ENCODE assay signal across 21 cellular contexts in the genomic region with DNA sequence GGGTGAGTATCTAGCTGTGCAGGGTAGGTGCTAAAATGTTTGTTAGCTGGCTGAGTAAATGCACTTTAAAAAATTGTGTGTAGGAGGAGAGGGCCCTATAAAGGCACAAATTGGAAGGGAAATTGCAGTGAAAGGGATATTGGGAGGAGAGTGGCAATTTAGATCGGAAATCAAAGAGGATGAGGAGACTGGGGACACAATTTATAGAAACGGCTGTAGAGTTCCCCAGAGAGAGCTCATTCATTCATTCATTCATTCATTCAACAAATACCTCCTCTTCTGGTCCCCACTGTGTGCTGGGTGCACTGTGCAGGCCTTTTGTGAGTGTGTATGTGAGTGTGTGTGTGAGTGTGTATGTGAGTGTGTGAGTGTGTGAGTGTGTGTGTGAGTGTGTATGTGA. TPM values are rescaled to one million over a fixed set of nuclear protein-coding genes. Genes with fewer than 3 reads are reported as not detected.
DNase-seq lines count a peak whose midpoint lies in the region; ATAC-seq, FAIRE-seq and TF ChIP-seq lines count a peak whose summit lies in the region.
"Had no signal": no experiment of that assay in that cellular context is flagged by ENCODE, and none has a peak within 500 bp of the region (broad histone marks: within the 10 kb centered on the region; RNA-seq: fewer than 3 reads in every experiment).

No MANE protein-coding gene starts in this region.

- no peak for TF ChIP-seq EP300 in GM12878 (IDR thresholded peaks at IDR 0.05; ENCODE audit: borderline replicate concordance in 1 of 2, control insufficient read depth in 1 of 2, low read depth in 2 of 2, low read length in 2 of 2)

- no peaks in the 10 kb centered on the region for H3K9me3 ChIP-seq in GM12878 (replicated peaks; ENCODE audit: control insufficient read depth, insufficient read depth, low read length)
- H3K9me3 ChIP-seq in naive thymus-derived CD4-positive, alpha-beta T cell (ENCODE audit: control insufficient read depth in 2 of 3, low read length in 3 of 3), result no peaks in the 10 kb centered on the region

- H3K9ac ChIP-seq in GM12878 (ENCODE audit: control insufficient read depth, insufficient read depth, low read length), result no peak overlapping the region

- H3K4me3 ChIP-seq in GM12878 (no peak overlapping the region), brain microvascular endothelial cell (ENCODE audit: low read depth, low read length) (no peak overlapping the region)
- no peak overlapping the region for H3K4me3 ChIP-seq in naive thymus-derived CD4-positive, alpha-beta T cell (ENCODE audit: low read length)

- no peak overlapping the region for H3K4me2 ChIP-seq in GM12878 (ENCODE audit: control insufficient read depth, insufficient read depth)

- SMC1A ChIA-PET in GM12878 (lab: Charles Lee; ENCODE audit: uncharacterized antibody, unreplicated experiment), result interaction anchor here (1.5 kb wide), 2 partner anchors 16 to 159 kb away, joined by 4 to 5 read pairs; no protein-coding TSS in a partner anchor

- POLR2A ChIA-PET in GM12878 (lab: Charles Lee), result no interaction called here
- POLR2A ChIA-PET in naive thymus-derived CD4-positive, alpha-beta T cell (lab: Charles Lee), result interaction anchor here (1.0 to 4.5 kb wide), 2 partner anchors 32 to 39 kb away, joined by 4 to 36 read pairs; partner anchors contain the start of gene SKIC8

- ATAC-seq in GM12878 (no peak), GM21576 (IDR thresholded peaks at IDR 0.05; ENCODE audit: unreplicated experiment) (no peak)
- ATAC-seq in naive thymus-derived CD4-positive, alpha-beta T cell, result no peak

- in situ Hi-C loops in GM12878 (cut with MboI), result no loop called here
- in situ Hi-C loops in brain microvascular endothelial cell (cut with HindIII; ENCODE audit: low pct_ligation_motif_present, low sequenced_read_pairs), result no loop called here

- intact Hi-C loops in Calu3 (cut with micrococcal nuclease; ENCODE audit: unreplicated experiment) (no loop called here), GM12878 (cut with micrococcal nuclease; ENCODE audit: unreplicated experiment) (no loop called here)
- intact Hi-C loops in naive thymus-derived CD4-positive, alpha-beta T cell (cut with micrococcal nuclease), result no loop called here

- no TSS peak for BruUV-seq in Calu3 (replicated peaks; lab: Mats Ljungman, UMichigan)
- no TSS peak for BruUV-seq in GM12878 (replicated peaks; lab: Mats Ljungman, UMichigan)

- H3K36me3 ChIP-seq in GM12878 (ENCODE audit: control insufficient read depth in 2 of 2, insufficient read depth in 2 of 2, low read length in 1 of 2) (no peaks in the 10 kb centered on the region), brain microvascular endothelial cell (replicated peaks) (no peaks in the 10 kb centered on the region)
- peaks cover 0 to 20% (median 0%) of the 10 kb centered on the region in 3 experiments for H3K36me3 ChIP-seq in naive thymus-derived CD4-positive, alpha-beta T cell (ENCODE audit: control insufficient read depth in 2 of 3, insufficient read depth in 3 of 3, low read length in 3 of 3)

- no peaks in the 10 kb centered on the region for H3K9me3 Mint-ChIP-seq in activated T-cell treated with anti-CD3 and anti-CD28 coated beads, Interleukin-2, amount 50 U/mL, for 24 hours
- no peaks in the 10 kb centered on the region for H3K9me3 Mint-ChIP-seq in Calu3 (ENCODE audit: low read depth, unreplicated experiment)
- no peaks in the 10 kb centered on the region for H3K9me3 Mint-ChIP-seq in naive thymus-derived CD4-positive, alpha-beta T cell
- H3K9me3 Mint-ChIP-seq: CD8-positive, alpha-beta memory T cell had no signal

- H3K79me2 ChIP-seq in GM12878 (ENCODE audit: control insufficient read depth, insufficient read depth, low read length), result no peaks in the 10 kb centered on the region

- WGBS in GM12878 (ENCODE audit: insufficient coverage, insufficient replicate concordance, low lambda C conversion rate, missing lambda C conversion rate), result 46% methylated on average over 2 of the region's 2 CpGs

- no peaks in the 10 kb centered on the region for H3K4me1 ChIP-seq in GM12878 (ENCODE audit: control insufficient read depth, insufficient read depth, low read length)
- peaks cover 13 to 18% of the 10 kb centered on the region in 2 donors for H3K4me1 ChIP-seq in naive thymus-derived CD4-positive, alpha-beta T cell (ENCODE audit: control insufficient read depth in 2 of 2, insufficient read depth in 2 of 2, low read length in 2 of 2)

- peak overlapping the region; percentile 84 for H3K4me3 Mint-ChIP-seq in activated T-cell treated with anti-CD3 and anti-CD28 coated beads, Interleukin-2, amount 50 U/mL, for 24 hours
- no peak overlapping the region for H3K4me3 Mint-ChIP-seq in Calu3 (ENCODE audit: low read depth, unreplicated experiment)
- H3K4me3 Mint-ChIP-seq in naive thymus-derived CD4-positive, alpha-beta T cell, result peak overlapping the region in 7 of 10 donors; percentile 1 to 87 (median 34)

- FAIRE-seq in GM12878 (lab: Jason Lieb, UNC), result no peak
- FAIRE-seq in H54 (lab: Jason Lieb, UNC), result no peak
- FAIRE-seq: HTR-8/SVneo had no signal

- peaks cover 52% of the 10 kb centered on the region for H3K36me3 Mint-ChIP-seq in activated T-cell treated with anti-CD3 and anti-CD28 coated beads, Interleukin-2, amount 50 U/mL, for 24 hours (ENCODE audit: low read depth)
- peaks cover 34% of the 10 kb centered on the region for H3K36me3 Mint-ChIP-seq in Calu3 (ENCODE audit: insufficient read depth, unreplicated experiment)
- H3K36me3 Mint-ChIP-seq in naive thymus-derived CD4-positive, alpha-beta T cell, result peaks cover 0 to 14% (median 2%) of the 10 kb centered on the region in 5 donors

- no peak overlapping the region for H3K27ac ChIP-seq in GM12878 (ENCODE audit: control insufficient read depth, insufficient read depth)
- H3K27ac ChIP-seq in naive thymus-derived CD4-positive, alpha-beta T cell (ENCODE audit: low read depth, low read length), result no peak overlapping the region
- no peak overlapping the region for H3K27ac ChIP-seq in brain microvascular endothelial cell

- CTCF ChIA-PET in Calu3 (lab: Charles Lee) (no interaction called here), GM12878 (lab: Yijun Ruan, JAX) (interaction anchor here (0.8 to 1.7 kb wide), 3 partner anchors 15 to 308 kb away, joined by 3 to 7 read pairs (median 3); no protein-coding TSS in a partner anchor)
- CTCF ChIA-PET in naive thymus-derived CD4-positive, alpha-beta T cell (lab: Charles Lee), result no interaction called here

- RAD21 ChIA-PET in GM12878 (lab: Charles Lee; ENCODE audit: unreplicated experiment), result no interaction called here

- no peaks in the 10 kb centered on the region for H3K27me3 Mint-ChIP-seq in activated T-cell treated with anti-CD3 and anti-CD28 coated beads, Interleukin-2, amount 50 U/mL, for 24 hours
- H3K27me3 Mint-ChIP-seq in Calu3 (ENCODE audit: unreplicated experiment), result no peaks in the 10 kb centered on the region
- H3K27me3 Mint-ChIP-seq in naive thymus-derived CD4-positive, alpha-beta T cell, result no peaks in the 10 kb centered on the region
- H3K27me3 Mint-ChIP-seq: CD8-positive, alpha-beta memory T cell had no signal

- TF ChIP-seq RAD21 in GM12878 (IDR thresholded peaks at IDR 0.05; ENCODE audit: insufficient read depth, low read depth, low read length), result no peak

- TF ChIP-seq CTCF in Calu3 (IDR thresholded peaks at IDR 0.05; ENCODE audit: unreplicated experiment), result no peak
- no peak for TF ChIP-seq CTCF in GM12878 (IDR thresholded peaks at IDR 0.05 in 2 of 3, conservative IDR thresholded peaks at IDR 0.05 in 1 of 3; ENCODE audit: control insufficient read depth in 2 of 3, extremely low read depth in 1 of 3, insufficient read depth in 1 of 3, low read depth in 3 of 3, low read length in 3 of 3)
- no peak for TF ChIP-seq CTCF in brain microvascular endothelial cell (IDR thresholded peaks at IDR 0.05; ENCODE audit: low read depth, low read length, missing control alignments)

- TF ChIP-seq POLR2A in GM12878 (IDR thresholded peaks at IDR 0.05; ENCODE audit: low read depth, low read length) (no peak), H54 (IDR thresholded peaks at IDR 0.05; ENCODE audit: low read depth, low read length) (no peak)

- H3K27me3 ChIP-seq in GM12878 (replicated peaks in 1 of 2; ENCODE audit: control insufficient read depth in 2 of 2, insufficient read depth in 2 of 2, low read length in 1 of 2), result no peaks in the 10 kb centered on the region
- no peaks in the 10 kb centered on the region for H3K27me3 ChIP-seq in naive thymus-derived CD4-positive, alpha-beta T cell (ENCODE audit: control insufficient read depth in 2 of 2, insufficient read depth in 2 of 2, low read length in 2 of 2)
- no peaks in the 10 kb centered on the region for H3K27me3 ChIP-seq in brain microvascular endothelial cell (replicated peaks)

- peak overlapping the region; percentile 39 for H3K27ac Mint-ChIP-seq in activated T-cell treated with anti-CD3 and anti-CD28 coated beads, Interleukin-2, amount 50 U/mL, for 24 hours
- H3K27ac Mint-ChIP-seq in Calu3 (ENCODE audit: unreplicated experiment), result peak overlapping the region; percentile 10
- peak overlapping the region in 7 of 9 donors; percentile 7 to 94 (median 90) for H3K27ac Mint-ChIP-seq in naive thymus-derived CD4-positive, alpha-beta T cell

- DNase-seq in activated T-cell treated with anti-CD3 and anti-CD28 coated beads, Interleukin-2, amount 50 U/mL, for 24 hours, result no peak
- DNase-seq in activated T-cell treated with anti-CD3 and anti-CD28 coated beads, Interleukin-2, amount 50 U/mL, for 48 hours, result no peak
- no peak for DNase-seq in Calu3
- no peak for DNase-seq in GM12878 (ENCODE audit: low read depth, low spot score)
- no peak for DNase-seq in naive thymus-derived CD4-positive, alpha-beta T cell
- DNase-seq in brain microvascular endothelial cell, result no peak
- no peak for DNase-seq in H54 (ENCODE audit: insufficient read length, low spot score)
- DNase-seq: CD8-positive, alpha-beta memory T cell; DMS79; effector CD8-positive, alpha-beta T cell; NCI-H1105 treated with DMSO at 0.1 percent for 48 hours; NCI-H524; SHP77; stimulated activated naive CD4-positive, alpha-beta T cell treated with Interleukin-2 at 50 U/mL for 16 hours; T-helper 1 cell had no signal

- no peaks in the 10 kb centered on the region for H4K20me1 ChIP-seq in GM12878 (ENCODE audit: control insufficient read depth, insufficient read depth)

- H2AFZ ChIP-seq in GM12878 (ENCODE audit: control insufficient read depth, low read depth, low read length), result no peak overlapping the region

- H3K4me1 Mint-ChIP-seq in activated T-cell treated with anti-CD3 and anti-CD28 coated beads, Interleukin-2, amount 50 U/mL, for 24 hours (ENCODE audit: low read depth), result peaks cover 45% of the 10 kb centered on the region
- peaks cover 19% of the 10 kb centered on the region for H3K4me1 Mint-ChIP-seq in Calu3 (ENCODE audit: low read depth, unreplicated experiment)
- peaks cover 25 to 51% (median 41%) of the 10 kb centered on the region in 7 donors for H3K4me1 Mint-ChIP-seq in naive thymus-derived CD4-positive, alpha-beta T cell

RNA-seq across cellular contexts. Expression of gene DNAJA4, which starts 2.4 kb away (rescaled TPM):
- total RNA-seq in Calu3 (2022) (52.1 and 53.6 TPM in 2 replicates), GM12878 (2014; rRNA removed) (4.6 and 4.7 TPM in 2 replicates), GM12878 (2014; rRNA removed; fragmentation: Illumina TruSeq; extraction: Trizol) (3.7 TPM in 2 replicates), GM12878 (2021) (5.9 and 6.4 TPM in 2 replicates)
- total RNA-seq in GM12878 (2013; cell fraction: nucleolus; rRNA removed), result 9.0 and 11.7 TPM in 2 replicates
- 3.6 TPM for polyA plus RNA-seq in GM12878 (2011; ENCODE audit: low read depth)
- polyA plus RNA-seq in GM12878 (2011; rRNA removed) (0.01 and 0.07 TPM in 2 replicates), GM12878 (2014; fragmentation: Illumina TruSeq; extraction: Trizol) (7.2 and 8.5 TPM in 2 replicates), GM12878 (2014; fragmentation: Nextera tagmentation; extraction: Ambion mirVana) (1 to 10 TPM; 1.2 to 2.2 TPM), GM12878 (2014; rRNA removed) (9.8 and 10.4 TPM in 2 replicates), GM12878 (2016; fragmentation: Nextera tagmentation; extraction: Ambion mirVana) (1 to 10 TPM; 3.7 to 4.4 TPM)
- polyA plus RNA-seq in GM12878 (2011; cell fraction: cytosol; rRNA removed), result not detected in 2 replicates
- not detected in 2 replicates for polyA plus RNA-seq in GM12878 (2011; cell fraction: nucleus; rRNA removed)
- 3.4 and 3.9 TPM in 2 replicates for polyA plus RNA-seq in GM12878 (2012)
- polyA minus RNA-seq in GM12878 (2011; rRNA and poly(A)+ RNA removed), result not detected in 2 replicates
- 3.6 and 4.4 TPM in 2 replicates for polyA minus RNA-seq in GM12878 (2011; cell fraction: cytosol; rRNA and poly(A)+ RNA removed)
- polyA minus RNA-seq in GM12878 (2011; cell fraction: nucleus; rRNA and poly(A)+ RNA removed), result 0.12 and 0.77 TPM in 2 replicates
- total RNA-seq in naive thymus-derived CD4-positive, alpha-beta T cell, result 10 to 100 TPM; 28.3 to 44.7 (median 38.1) TPM
- 10 to 100 TPM in 1 of 2 donors, 1 to 10 TPM in 1; 9.9 to 18.1 TPM for polyA plus RNA-seq in naive thymus-derived CD4-positive, alpha-beta T cell
- total RNA-seq: LHCN-M2 had no signal

RNA-seq across cellular contexts. Expression of gene ACSBG1, which starts 32.4 kb away (rescaled TPM):
- total RNA-seq in Calu3 (2022) (0.45 and 0.49 TPM in 2 replicates), GM12878 (2014; rRNA removed) (0.45 and 0.54 TPM in 2 replicates), GM12878 (2014; rRNA removed; fragmentation: Illumina TruSeq; extraction: Trizol) (0.32 and 0.36 TPM in 2 replicates), GM12878 (2021) (0.49 and 1.1 TPM in 2 replicates)
- total RNA-seq in GM12878 (2013; cell fraction: nucleolus; rRNA removed), result 0.98 and 1.3 TPM in 2 replicates
- polyA plus RNA-seq in GM12878 (2011; ENCODE audit: low read depth), result 0.13 TPM
- polyA plus RNA-seq in GM12878 (2011; rRNA removed) (0.45 and 0.60 TPM in 2 replicates), GM12878 (2014; fragmentation: Illumina TruSeq; extraction: Trizol) (0.75 and 2.5 TPM in 2 replicates), GM12878 (2014; fragmentation: Nextera tagmentation; extraction: Ambion mirVana) (under 1 TPM; 0.11 to 0.19 TPM), GM12878 (2014; rRNA removed) (0.33 and 0.88 TPM in 2 replicates), GM12878 (2016; fragmentation: Nextera tagmentation; extraction: Ambion mirVana) (under 1 TPM; 0.39 to 0.71 TPM)
- polyA plus RNA-seq in GM12878 (2011; cell fraction: cytosol; rRNA removed), result 1.2 and 1.3 TPM in 2 replicates
- 2.6 and 3.2 TPM in 2 replicates for polyA plus RNA-seq in GM12878 (2011; cell fraction: nucleus; rRNA removed)
- polyA plus RNA-seq in GM12878 (2012), result 0.20 and 0.27 TPM in 2 replicates
- polyA minus RNA-seq in GM12878 (2011; rRNA and poly(A)+ RNA removed), result 0.44 and 1.9 TPM in 2 replicates
- 0.52 and 1.6 TPM in 2 replicates for polyA minus RNA-seq in GM12878 (2011; cell fraction: cytosol; rRNA and poly(A)+ RNA removed)
- 0.96 and 1.1 TPM in 2 replicates for polyA minus RNA-seq in GM12878 (2011; cell fraction: nucleus; rRNA and poly(A)+ RNA removed)
- under 1 TPM in 1 of 5 experiments, not detected in 4; 0.39 TPM for total RNA-seq in naive thymus-derived CD4-positive, alpha-beta T cell
- under 1 TPM in 1 of 2 donors, not detected in 1; 0.06 TPM for polyA plus RNA-seq in naive thymus-derived CD4-positive, alpha-beta T cell
- total RNA-seq: CD8-positive, alpha-beta memory T cell; fibroblast of lung; lung microvascular endothelial cell had no signal
- polyA plus RNA-seq: AG04450, fibroblast of lung had no signal

RNA-seq across cellular contexts. Expression of gene SKIC8, which starts 32.6 kb away (rescaled TPM):
- total RNA-seq in Calu3 (2022), result 67.8 and 72.8 TPM in 2 replicates
- total RNA-seq in GM12878 (2013; cell fraction: nucleolus; rRNA removed), result 80.5 and 85.3 TPM in 2 replicates
- total RNA-seq in GM12878 (2014; rRNA removed), result 106 and 118 TPM in 2 replicates
- total RNA-seq in GM12878 (2014; rRNA removed; fragmentation: Illumina TruSeq; extraction: Trizol), result 117 and 122 TPM in 2 replicates
- 57.0 and 60.0 TPM in 2 replicates for total RNA-seq in GM12878 (2021)
- 77.8 TPM for polyA plus RNA-seq in GM12878 (2011; ENCODE audit: low read depth)
- polyA plus RNA-seq in GM12878 (2011; rRNA removed), result 135 and 155 TPM in 2 replicates
- polyA plus RNA-seq in GM12878 (2011; cell fraction: cytosol; rRNA removed), result 107 and 110 TPM in 2 replicates
- polyA plus RNA-seq in GM12878 (2011; cell fraction: nucleus; rRNA removed), result 89.2 and 90.1 TPM in 2 replicates
- polyA plus RNA-seq in GM12878 (2012), result 43.7 and 44.2 TPM in 2 replicates
- polyA plus RNA-seq in GM12878 (2014; fragmentation: Illumina TruSeq; extraction: Trizol), result 95.7 and 120 TPM in 2 replicates
- polyA plus RNA-seq in GM12878 (2014; fragmentation: Nextera tagmentation; extraction: Ambion mirVana), result 100 to 1,000 TPM; 214 to 288 TPM
- 91.1 and 97.2 TPM in 2 replicates for polyA plus RNA-seq in GM12878 (2014; rRNA removed)
- polyA plus RNA-seq in GM12878 (2016; fragmentation: Nextera tagmentation; extraction: Ambion mirVana), result 100 to 1,000 TPM; 174 to 189 TPM
- 82.2 and 87.5 TPM in 2 replicates for polyA minus RNA-seq in GM12878 (2011; rRNA and poly(A)+ RNA removed)
- 21.5 and 29.4 TPM in 2 replicates for polyA minus RNA-seq in GM12878 (2011; cell fraction: cytosol; rRNA and poly(A)+ RNA removed)
- 22.7 and 24.3 TPM in 2 replicates for polyA minus RNA-seq in GM12878 (2011; cell fraction: nucleus; rRNA and poly(A)+ RNA removed)
- 10 to 100 TPM; 26.7 to 48.7 (median 43.6) TPM for total RNA-seq in naive thymus-derived CD4-positive, alpha-beta T cell
- polyA plus RNA-seq in naive thymus-derived CD4-positive, alpha-beta T cell, result 10 to 100 TPM; 95.1 to 95.8 TPM

Comparison
In these comparisons a context has a peak if more than half of its experiments do, and no peak if none do; other contexts are left out.
1. H3K27ac Mint-ChIP-seq: peak in every context shown above with its lines; median percentile 90 in naive thymus-derived CD4-positive, alpha-beta T cell; 39 in activated T-cell treated with anti-CD3 and anti-CD28 coated beads, Interleukin-2, amount 50 U/mL, for 24 hours; 10 in Calu3.